ENCODE assay signal across 15 cellular contexts in genomic region chr6:158624684-158625682, GRCh38. TPM values are rescaled to one million over a fixed set of nuclear protein-coding genes. Genes with fewer than 3 reads are reported as not detected.
DNase-seq lines count a peak whose midpoint lies in the region; ATAC-seq and TF ChIP-seq lines count a peak whose summit lies in the region.
"Had no signal": no experiment of that assay in that cellular context is flagged by ENCODE, and none has a peak within 500 bp of the region (broad histone marks: within the 10 kb centered on the region; RNA-seq: fewer than 3 reads in every experiment).

No MANE protein-coding gene starts in this region.

- H4K20me1 ChIP-seq in PC-3 (ENCODE audit: low read length), result no peaks in the 10 kb centered on the region

- H3K4me3 Mint-ChIP-seq in CD8-positive, alpha-beta memory T cell, result no peak overlapping the region
- no peak overlapping the region for H3K4me3 Mint-ChIP-seq in nephron progenitor cell
- H3K4me3 Mint-ChIP-seq: IgD-negative memory B cell, mesothelial cell of epicardium had no signal

- H3K4me1 ChIP-seq in CD8-positive, alpha-beta memory T cell (ENCODE audit: insufficient read depth, low read length), result no peaks in the 10 kb centered on the region
- H3K4me1 ChIP-seq in PC-3 (ENCODE audit: insufficient read depth, low read length), result no peaks in the 10 kb centered on the region

- CTCF ChIA-PET in CD8-positive, alpha-beta memory T cell (lab: Charles Lee), result no interaction called here
- CTCF ChIA-PET in PC-3 (lab: Charles Lee), result no interaction called here

- DNase-seq in CD8-positive, alpha-beta memory T cell, result no peak
- peak; percentile 41 for DNase-seq in NCI-H146 treated with DMSO at 0.1 percent for 48 hours (lab: John Stamatoyannopoulos, UW; ENCODE audit: unreplicated experiment)
- peak in 36 of 61 donors; percentile 21 to 89 (median 46) for DNase-seq in caudate nucleus (lab: John Stamatoyannopoulos, UW)
- DNase-seq in nephron progenitor cell, result no peak
- DNase-seq in PC-3, result no peak
- DNase-seq in DMS79 (lab: John Stamatoyannopoulos, UW), result no peak
- DNase-seq in stimulated activated CD4-positive, alpha-beta T cell treated with anti-CD3 and anti-CD28 coated beads, Interleukin-2, amount 100 ng/mL, for 24 hours, result no peak
- DNase-seq: activated naive CD4-positive, alpha-beta T cell treated with anti-CD3 and anti-CD28 coated beads, Interleukin-2, amount 50 U/mL, for 16 hours; brain microvascular endothelial cell; heart right ventricle; stimulated activated CD4-positive, alpha-beta T cell treated with anti-CD3 and anti-CD28 coated beads, Interleukin-4, amount 100 ng/mL, for 1 hour had no signal

- H3K36me3 ChIP-seq in CD8-positive, alpha-beta memory T cell (ENCODE audit: insufficient read depth, low read length), result peaks cover 44% of the 10 kb centered on the region
- no peaks in the 10 kb centered on the region; the same call in none of the 2 replicates for H3K36me3 ChIP-seq in PC-3 (ENCODE audit: low read depth, low read length)

- no peaks in the 10 kb centered on the region for H3K79me2 ChIP-seq in PC-3 (ENCODE audit: low read length)

- no peaks in the 10 kb centered on the region for H3K27me3 Mint-ChIP-seq in CD8-positive, alpha-beta memory T cell
- H3K27me3 Mint-ChIP-seq in nephron progenitor cell (ENCODE audit: low read depth, poor library complexity), result no peaks in the 10 kb centered on the region
- H3K27me3 Mint-ChIP-seq: IgD-negative memory B cell had no signal

- no peaks in the 10 kb centered on the region for H3K9me2 ChIP-seq in PC-3 (replicated peaks; ENCODE audit: low read length)

- H3K4me2 ChIP-seq in PC-3 (ENCODE audit: low read length), result no peak overlapping the region

- H3K4me3 ChIP-seq in CD8-positive, alpha-beta memory T cell (ENCODE audit: low read length), result no peak overlapping the region
- no peak overlapping the region for H3K4me3 ChIP-seq in PC-3 (ENCODE audit: low read length)
- H3K4me3 ChIP-seq: heart right ventricle, Peyer's patch had no signal

- POLR2A ChIA-PET in CD8-positive, alpha-beta memory T cell (lab: Charles Lee), result no interaction called here
- POLR2A ChIA-PET in PC-3 (lab: Charles Lee; ENCODE audit: unreplicated experiment), result no interaction called here

- no peak overlapping the region for H3K27ac ChIP-seq in CD8-positive, alpha-beta memory T cell (ENCODE audit: low read depth, low read length)
- H3K27ac ChIP-seq in caudate nucleus (ENCODE audit: low read depth, low read length) (peak overlapping the region; percentile 69), PC-3 (ENCODE audit: low read length) (no peak overlapping the region)
- H3K27ac ChIP-seq: brain microvascular endothelial cell, heart right ventricle, Peyer's patch had no signal

- no peak overlapping the region for H2AFZ ChIP-seq in PC-3 (ENCODE audit: low read length)

- peaks cover 20 to 95% (median 23%) of the 10 kb centered on the region in 3 donors for H3K36me3 Mint-ChIP-seq in CD8-positive, alpha-beta memory T cell
- peaks cover 70% of the 10 kb centered on the region for H3K36me3 Mint-ChIP-seq in nephron progenitor cell (ENCODE audit: low read depth)

- BruUV-seq in PC-3 (replicated peaks; lab: Mats Ljungman, UMichigan), result no TSS peak

- no peaks in the 10 kb centered on the region for H3F3A ChIP-seq in PC-3 (ENCODE audit: low read length, unreplicated experiment)

- intact Hi-C loops in PC-3 (cut with micrococcal nuclease), result no loop called here

- no peaks in the 10 kb centered on the region for H3K27me3 ChIP-seq in CD8-positive, alpha-beta memory T cell (ENCODE audit: insufficient read depth, low read length, poor library complexity, severe bottlenecking)
- no peaks in the 10 kb centered on the region for H3K27me3 ChIP-seq in PC-3 (ENCODE audit: low read length)
- H3K27me3 ChIP-seq: brain microvascular endothelial cell, heart right ventricle, Peyer's patch had no signal

- peaks cover 17 to 26% (median 20%) of the 10 kb centered on the region in 3 donors for H3K4me1 Mint-ChIP-seq in CD8-positive, alpha-beta memory T cell
- peaks cover 61% of the 10 kb centered on the region for H3K4me1 Mint-ChIP-seq in nephron progenitor cell

- no peak overlapping the region for H3K9ac ChIP-seq in PC-3 (ENCODE audit: low read length)

- TF ChIP-seq CTCF in nephron progenitor cell (IDR thresholded peaks at IDR 0.05) (no peak), PC-3 (conservative IDR thresholded peaks at IDR 0.05; ENCODE audit: low read depth, low read length) (no peak)

- peak overlapping the region in 7 of 8 donors; percentile 25 to 86 (median 77) for H3K27ac Mint-ChIP-seq in CD8-positive, alpha-beta memory T cell
- H3K27ac Mint-ChIP-seq in nephron progenitor cell, result peak overlapping the region; percentile 93
- H3K27ac Mint-ChIP-seq: mesothelial cell of epicardium had no signal

- ATAC-seq in PC-3 (no peak), HG02970 (IDR thresholded peaks at IDR 0.05; ENCODE audit: low FRiP score, unreplicated experiment) (no peak)

- peaks cover 0 to 1% (median 0%) of the 10 kb centered on the region in 5 donors for H3K9me3 Mint-ChIP-seq in CD8-positive, alpha-beta memory T cell
- no peaks in the 10 kb centered on the region for H3K9me3 Mint-ChIP-seq in nephron progenitor cell
- H3K9me3 Mint-ChIP-seq: IgD-negative memory B cell had no signal

- H3K9me3 ChIP-seq in CD8-positive, alpha-beta memory T cell (ENCODE audit: low read length), result no peaks in the 10 kb centered on the region
- H3K9me3 ChIP-seq in PC-3 (ENCODE audit: low read length), result no peaks in the 10 kb centered on the region
- H3K9me3 ChIP-seq: heart right ventricle, Peyer's patch had no signal

RNA-seq across cellular contexts. Expression of gene DYNLT1, which starts 19.6 kb away (rescaled TPM):
- 100 to 1,000 TPM in 1 of 2 experiments, 10 to 100 TPM in 1; 94.8 to 103 TPM for total RNA-seq in CD8-positive, alpha-beta memory T cell
- polyA plus RNA-seq in CD8-positive, alpha-beta memory T cell, result 83.2 TPM
- 35.0 and 50.5 TPM in 2 replicates for total RNA-seq in PC-3 (2014; rRNA removed)

RNA-seq across cellular contexts. Expression of gene SYTL3, which starts 24.9 kb away (rescaled TPM):
- total RNA-seq in CD8-positive, alpha-beta memory T cell, result 100 to 1,000 TPM in 1 of 2 experiments, 10 to 100 TPM in 1; 96.6 to 102 TPM
- 19.5 TPM for polyA plus RNA-seq in CD8-positive, alpha-beta memory T cell
- 1.7 and 1.8 TPM in 2 replicates for total RNA-seq in PC-3 (2014; rRNA removed)

Comparison
In these comparisons a context has a peak if more than half of its experiments do, and no peak if none do; other contexts are left out.
1. DNase-seq: peak in NCI-H146 treated with DMSO at 0.1 percent for 48 hours (single experiment) and caudate nucleus (36 of 61); none in CD8-positive, alpha-beta memory T cell (0 of 5), nephron progenitor cell (single experiment), PC-3 (single experiment), DMS79 (single experiment) and stimulated activated CD4-positive, alpha-beta T cell treated with anti-CD3 and anti-CD28 coated beads, Interleukin-2, amount 100 ng/mL, for 24 hours (0 of 2).
2. RNA of gene SYTL3, which starts 24.9 kb away (total RNA-seq): 96.6 to 102 TPM in CD8-positive, alpha-beta memory T cell; 1.7 to 1.8 TPM in PC-3; every median in the first group is over 10 times any median in the second.